2 cellular contexts compared by ENCODE assay signal in the genomic region with DNA sequence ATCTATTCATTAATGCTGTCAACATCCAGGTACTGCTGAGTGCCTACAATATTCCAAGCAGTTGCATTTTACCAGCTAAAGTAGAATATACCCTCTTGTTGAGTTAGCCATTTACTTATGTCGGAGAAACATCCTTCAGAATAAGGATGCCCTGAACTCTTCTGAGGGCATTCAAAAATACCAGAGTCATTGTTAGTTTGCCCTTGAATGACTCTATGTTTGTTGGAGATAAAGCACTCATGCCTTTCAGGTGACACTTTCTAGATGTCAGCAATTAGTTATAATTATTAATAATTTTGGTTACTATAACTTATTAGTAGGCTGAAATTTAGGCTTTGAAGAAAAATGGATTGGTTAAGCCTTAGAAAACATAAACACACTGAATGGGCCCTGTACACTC.
TF ChIP-seq lines count a peak whose summit lies in the region.

No MANE protein-coding gene starts in this region.

TF ChIP-seq in HCT116, 20 proteins besides CTCF, POLR2A, EP300 and RAD21:
- TF ChIP-seq, protein P1, sequence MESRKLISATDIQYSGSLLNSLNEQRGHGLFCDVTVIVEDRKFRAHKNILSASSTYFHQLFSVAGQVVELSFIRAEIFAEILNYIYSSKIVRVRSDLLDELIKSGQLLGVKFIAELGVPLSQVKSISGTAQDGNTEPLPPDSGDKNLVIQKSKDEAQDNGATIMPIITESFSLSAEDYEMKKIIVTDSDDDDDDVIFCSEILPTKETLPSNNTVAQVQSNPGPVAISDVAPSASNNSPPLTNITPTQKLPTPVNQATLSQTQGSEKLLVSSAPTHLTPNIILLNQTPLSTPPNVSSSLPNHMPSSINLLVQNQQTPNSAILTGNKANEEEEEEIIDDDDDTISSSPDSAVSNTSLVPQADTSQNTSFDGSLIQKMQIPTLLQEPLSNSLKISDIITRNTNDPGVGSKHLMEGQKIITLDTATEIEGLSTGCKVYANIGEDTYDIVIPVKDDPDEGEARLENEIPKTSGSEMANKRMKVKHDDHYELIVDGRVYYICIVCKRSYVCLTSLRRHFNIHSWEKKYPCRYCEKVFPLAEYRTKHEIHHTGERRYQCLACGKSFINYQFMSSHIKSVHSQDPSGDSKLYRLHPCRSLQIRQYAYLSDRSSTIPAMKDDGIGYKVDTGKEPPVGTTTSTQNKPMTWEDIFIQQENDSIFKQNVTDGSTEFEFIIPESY (IDR thresholded peaks at IDR 0.05; ENCODE audit: extremely low read depth, insufficient replicate concordance, low read length), result no peak
- no peak for TF ChIP-seq TCF7L2 (IDR thresholded peaks at IDR 0.05; ENCODE audit: borderline replicate concordance, extremely low read depth, insufficient read depth, insufficient read length)
- TF ChIP-seq EGR1 (IDR thresholded peaks at IDR 0.05; ENCODE audit: low read depth), result no peak
- TF ChIP-seq YY1 (IDR thresholded peaks at IDR 0.05; ENCODE audit: extremely low read depth, insufficient replicate concordance, low read depth, low read length), result no peak
- TF ChIP-seq FOSL1 (IDR thresholded peaks at IDR 0.05; ENCODE audit: low read depth), result no peak
- no peak for TF ChIP-seq ZFX (IDR thresholded peaks at IDR 0.05)
- TF ChIP-seq ZNF274 (IDR thresholded peaks at IDR 0.05; ENCODE audit: low read depth, low read length), result no peak
- TF ChIP-seq, protein P2, sequence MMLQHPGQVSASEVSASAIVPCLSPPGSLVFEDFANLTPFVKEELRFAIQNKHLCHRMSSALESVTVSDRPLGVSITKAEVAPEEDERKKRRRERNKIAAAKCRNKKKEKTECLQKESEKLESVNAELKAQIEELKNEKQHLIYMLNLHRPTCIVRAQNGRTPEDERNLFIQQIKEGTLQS (IDR thresholded peaks at IDR 0.05), result no peak
- TF ChIP-seq ELF1 (IDR thresholded peaks at IDR 0.05; ENCODE audit: borderline replicate concordance, low read depth), result no peak
- no peak for TF ChIP-seq SIN3A (IDR thresholded peaks at IDR 0.05; ENCODE audit: low read depth)
- TF ChIP-seq JUND (IDR thresholded peaks at IDR 0.05), result no peak
- TF ChIP-seq EZH2 (IDR thresholded peaks at IDR 0.05), result no peak
- no peak for TF ChIP-seq CBX3 (IDR thresholded peaks at IDR 0.05; ENCODE audit: low read depth)
- no peak for TF ChIP-seq SP1 (IDR thresholded peaks at IDR 0.05; ENCODE audit: low read depth)
- TF ChIP-seq, protein P3, sequence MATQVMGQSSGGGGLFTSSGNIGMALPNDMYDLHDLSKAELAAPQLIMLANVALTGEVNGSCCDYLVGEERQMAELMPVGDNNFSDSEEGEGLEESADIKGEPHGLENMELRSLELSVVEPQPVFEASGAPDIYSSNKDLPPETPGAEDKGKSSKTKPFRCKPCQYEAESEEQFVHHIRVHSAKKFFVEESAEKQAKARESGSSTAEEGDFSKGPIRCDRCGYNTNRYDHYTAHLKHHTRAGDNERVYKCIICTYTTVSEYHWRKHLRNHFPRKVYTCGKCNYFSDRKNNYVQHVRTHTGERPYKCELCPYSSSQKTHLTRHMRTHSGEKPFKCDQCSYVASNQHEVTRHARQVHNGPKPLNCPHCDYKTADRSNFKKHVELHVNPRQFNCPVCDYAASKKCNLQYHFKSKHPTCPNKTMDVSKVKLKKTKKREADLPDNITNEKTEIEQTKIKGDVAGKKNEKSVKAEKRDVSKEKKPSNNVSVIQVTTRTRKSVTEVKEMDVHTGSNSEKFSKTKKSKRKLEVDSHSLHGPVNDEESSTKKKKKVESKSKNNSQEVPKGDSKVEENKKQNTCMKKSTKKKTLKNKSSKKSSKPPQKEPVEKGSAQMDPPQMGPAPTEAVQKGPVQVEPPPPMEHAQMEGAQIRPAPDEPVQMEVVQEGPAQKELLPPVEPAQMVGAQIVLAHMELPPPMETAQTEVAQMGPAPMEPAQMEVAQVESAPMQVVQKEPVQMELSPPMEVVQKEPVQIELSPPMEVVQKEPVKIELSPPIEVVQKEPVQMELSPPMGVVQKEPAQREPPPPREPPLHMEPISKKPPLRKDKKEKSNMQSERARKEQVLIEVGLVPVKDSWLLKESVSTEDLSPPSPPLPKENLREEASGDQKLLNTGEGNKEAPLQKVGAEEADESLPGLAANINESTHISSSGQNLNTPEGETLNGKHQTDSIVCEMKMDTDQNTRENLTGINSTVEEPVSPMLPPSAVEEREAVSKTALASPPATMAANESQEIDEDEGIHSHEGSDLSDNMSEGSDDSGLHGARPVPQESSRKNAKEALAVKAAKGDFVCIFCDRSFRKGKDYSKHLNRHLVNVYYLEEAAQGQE (IDR thresholded peaks at IDR 0.05; ENCODE audit: low read depth), result no peak
- no peak for TF ChIP-seq CEBPB (IDR thresholded peaks at IDR 0.05; ENCODE audit: low read depth)
- no peak for TF ChIP-seq EZH2phosphoT487 (IDR thresholded peaks at IDR 0.05; ENCODE audit: borderline replicate concordance)
- no peak for TF ChIP-seq SRF (IDR thresholded peaks at IDR 0.05; ENCODE audit: low read depth)

TF ChIP-seq in K562, 482 proteins besides CTCF, POLR2A, EP300 and RAD21 (continued from another document and continues in another):
- TF ChIP-seq, protein P4, sequence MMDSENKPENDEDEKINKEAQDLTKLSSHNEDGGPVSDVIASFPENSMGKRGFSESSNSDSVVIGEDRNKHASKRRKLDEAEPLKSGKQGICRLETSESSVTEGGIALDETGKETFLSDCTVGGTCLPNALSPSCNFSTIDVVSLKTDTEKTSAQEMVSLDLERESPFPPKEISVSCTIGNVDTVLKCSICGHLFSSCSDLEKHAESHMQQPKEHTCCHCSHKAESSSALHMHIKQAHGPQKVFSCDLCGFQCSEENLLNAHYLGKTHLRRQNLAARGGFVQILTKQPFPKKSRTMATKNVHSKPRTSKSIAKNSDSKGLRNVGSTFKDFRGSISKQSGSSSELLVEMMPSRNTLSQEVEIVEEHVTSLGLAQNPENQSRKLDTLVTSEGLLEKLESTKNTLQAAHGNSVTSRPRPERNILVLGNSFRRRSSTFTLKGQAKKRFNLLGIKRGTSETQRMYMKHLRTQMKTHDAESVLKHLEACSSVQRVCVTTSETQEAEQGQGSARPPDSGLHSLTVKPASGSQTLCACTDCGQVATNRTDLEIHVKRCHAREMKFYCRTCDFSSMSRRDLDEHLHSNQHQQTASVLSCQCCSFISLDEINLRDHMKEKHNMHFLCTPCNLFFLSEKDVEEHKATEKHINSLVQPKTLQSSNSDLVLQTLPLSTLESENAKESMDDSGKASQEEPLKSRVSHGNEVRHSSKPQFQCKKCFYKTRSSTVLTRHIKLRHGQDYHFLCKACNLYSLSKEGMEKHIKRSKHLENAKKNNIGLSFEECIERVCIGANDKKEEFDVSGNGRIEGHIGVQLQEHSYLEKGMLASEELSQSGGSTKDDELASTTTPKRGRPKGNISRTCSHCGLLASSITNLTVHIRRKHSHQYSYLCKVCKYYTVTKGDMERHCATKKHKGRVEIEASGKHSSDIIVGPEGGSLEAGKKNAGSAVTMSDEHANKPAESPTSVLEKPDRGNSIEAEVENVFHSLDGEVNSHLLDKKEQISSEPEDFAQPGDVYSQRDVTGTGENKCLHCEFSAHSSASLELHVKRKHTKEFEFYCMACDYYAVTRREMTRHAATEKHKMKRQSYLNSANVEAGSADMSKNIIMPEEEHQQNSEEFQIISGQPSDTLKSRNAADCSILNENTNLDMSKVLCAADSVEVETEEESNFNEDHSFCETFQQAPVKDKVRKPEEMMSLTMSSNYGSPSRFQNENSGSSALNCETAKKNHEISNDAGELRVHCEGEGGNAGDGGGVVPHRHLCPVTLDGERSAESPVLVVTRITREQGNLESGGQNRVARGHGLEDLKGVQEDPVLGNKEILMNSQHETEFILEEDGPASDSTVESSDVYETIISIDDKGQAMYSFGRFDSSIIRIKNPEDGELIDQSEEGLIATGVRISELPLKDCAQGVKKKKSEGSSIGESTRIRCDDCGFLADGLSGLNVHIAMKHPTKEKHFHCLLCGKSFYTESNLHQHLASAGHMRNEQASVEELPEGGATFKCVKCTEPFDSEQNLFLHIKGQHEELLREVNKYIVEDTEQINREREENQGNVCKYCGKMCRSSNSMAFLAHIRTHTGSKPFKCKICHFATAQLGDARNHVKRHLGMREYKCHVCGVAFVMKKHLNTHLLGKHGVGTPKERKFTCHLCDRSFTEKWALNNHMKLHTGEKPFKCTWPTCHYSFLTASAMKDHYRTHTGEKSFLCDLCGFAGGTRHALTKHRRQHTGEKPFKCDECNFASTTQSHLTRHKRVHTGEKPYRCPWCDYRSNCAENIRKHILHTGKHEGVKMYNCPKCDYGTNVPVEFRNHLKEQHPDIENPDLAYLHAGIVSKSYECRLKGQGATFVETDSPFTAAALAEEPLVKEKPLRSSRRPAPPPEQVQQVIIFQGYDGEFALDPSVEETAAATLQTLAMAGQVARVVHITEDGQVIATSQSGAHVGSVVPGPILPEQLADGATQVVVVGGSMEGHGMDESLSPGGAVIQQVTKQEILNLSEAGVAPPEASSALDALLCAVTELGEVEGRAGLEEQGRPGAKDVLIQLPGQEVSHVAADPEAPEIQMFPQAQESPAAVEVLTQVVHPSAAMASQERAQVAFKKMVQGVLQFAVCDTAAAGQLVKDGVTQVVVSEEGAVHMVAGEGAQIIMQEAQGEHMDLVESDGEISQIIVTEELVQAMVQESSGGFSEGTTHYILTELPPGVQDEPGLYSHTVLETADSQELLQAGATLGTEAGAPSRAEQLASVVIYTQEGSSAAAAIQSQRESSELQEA (IDR thresholded peaks at IDR 0.05; ENCODE audit: low read depth), result no peak
- TF ChIP-seq TAL1 (IDR thresholded peaks at IDR 0.05) (no peak), GATAD2B (IDR thresholded peaks at IDR 0.05; ENCODE audit: borderline replicate concordance) (no peak), TAF15 (IDR thresholded peaks at IDR 0.05; ENCODE audit: low read depth, low read length) (no peak), NR4A1 (CRISPR knock-in tag; IDR thresholded peaks at IDR 0.05) (no peak), NR4A1 (tag; IDR thresholded peaks at IDR 0.05) (no peak), DACH1 (IDR thresholded peaks at IDR 0.05; ENCODE audit: partially characterized antibody) (no peak), TRIM28 (IDR thresholded peaks at IDR 0.05) (no peak), PTRF (tag; IDR thresholded peaks at IDR 0.05) (0 out of 2 replicates have a peak, but pooled peaks have one; percentile 41), ZNF274 (IDR thresholded peaks at IDR 0.05; ENCODE audit: borderline replicate concordance, low read depth, low read length) (no peak), SMARCA4 (IDR thresholded peaks at IDR 0.05) (0 out of 2 replicates have a peak, but pooled peaks have one; percentile 13), HCFC1 (IDR thresholded peaks at IDR 0.05; ENCODE audit: low read depth, low read length) (no peak)
- TF ChIP-seq, protein P5, sequence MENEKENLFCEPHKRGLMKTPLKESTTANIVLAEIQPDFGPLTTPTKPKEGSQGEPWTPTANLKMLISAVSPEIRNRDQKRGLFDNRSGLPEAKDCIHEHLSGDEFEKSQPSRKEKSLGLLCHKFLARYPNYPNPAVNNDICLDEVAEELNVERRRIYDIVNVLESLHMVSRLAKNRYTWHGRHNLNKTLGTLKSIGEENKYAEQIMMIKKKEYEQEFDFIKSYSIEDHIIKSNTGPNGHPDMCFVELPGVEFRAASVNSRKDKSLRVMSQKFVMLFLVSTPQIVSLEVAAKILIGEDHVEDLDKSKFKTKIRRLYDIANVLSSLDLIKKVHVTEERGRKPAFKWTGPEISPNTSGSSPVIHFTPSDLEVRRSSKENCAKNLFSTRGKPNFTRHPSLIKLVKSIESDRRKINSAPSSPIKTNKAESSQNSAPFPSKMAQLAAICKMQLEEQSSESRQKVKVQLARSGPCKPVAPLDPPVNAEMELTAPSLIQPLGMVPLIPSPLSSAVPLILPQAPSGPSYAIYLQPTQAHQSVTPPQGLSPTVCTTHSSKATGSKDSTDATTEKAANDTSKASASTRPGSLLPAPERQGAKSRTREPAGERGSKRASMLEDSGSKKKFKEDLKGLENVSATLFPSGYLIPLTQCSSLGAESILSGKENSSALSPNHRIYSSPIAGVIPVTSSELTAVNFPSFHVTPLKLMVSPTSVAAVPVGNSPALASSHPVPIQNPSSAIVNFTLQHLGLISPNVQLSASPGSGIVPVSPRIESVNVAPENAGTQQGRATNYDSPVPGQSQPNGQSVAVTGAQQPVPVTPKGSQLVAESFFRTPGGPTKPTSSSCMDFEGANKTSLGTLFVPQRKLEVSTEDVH (IDR thresholded peaks at IDR 0.05; ENCODE audit: low read depth, partially characterized antibody), result no peak
- TF ChIP-seq, protein P6, sequence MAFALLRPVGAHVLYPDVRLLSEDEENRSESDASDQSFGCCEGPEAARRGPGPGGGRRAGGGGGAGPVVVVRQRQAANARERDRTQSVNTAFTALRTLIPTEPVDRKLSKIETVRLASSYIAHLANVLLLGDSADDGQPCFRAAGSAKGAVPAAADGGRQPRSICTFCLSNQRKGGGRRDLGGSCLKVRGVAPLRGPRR (CRISPR knock-in tag; IDR thresholded peaks at IDR 0.05), result no peak
- TF ChIP-seq, protein P7, sequence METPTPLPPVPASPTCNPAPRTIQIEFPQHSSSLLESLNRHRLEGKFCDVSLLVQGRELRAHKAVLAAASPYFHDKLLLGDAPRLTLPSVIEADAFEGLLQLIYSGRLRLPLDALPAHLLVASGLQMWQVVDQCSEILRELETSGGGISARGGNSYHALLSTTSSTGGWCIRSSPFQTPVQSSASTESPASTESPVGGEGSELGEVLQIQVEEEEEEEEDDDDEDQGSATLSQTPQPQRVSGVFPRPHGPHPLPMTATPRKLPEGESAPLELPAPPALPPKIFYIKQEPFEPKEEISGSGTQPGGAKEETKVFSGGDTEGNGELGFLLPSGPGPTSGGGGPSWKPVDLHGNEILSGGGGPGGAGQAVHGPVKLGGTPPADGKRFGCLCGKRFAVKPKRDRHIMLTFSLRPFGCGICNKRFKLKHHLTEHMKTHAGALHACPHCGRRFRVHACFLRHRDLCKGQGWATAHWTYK (CRISPR knock-in tag; IDR thresholded peaks at IDR 0.05), result no peak
- TF ChIP-seq, protein P8, sequence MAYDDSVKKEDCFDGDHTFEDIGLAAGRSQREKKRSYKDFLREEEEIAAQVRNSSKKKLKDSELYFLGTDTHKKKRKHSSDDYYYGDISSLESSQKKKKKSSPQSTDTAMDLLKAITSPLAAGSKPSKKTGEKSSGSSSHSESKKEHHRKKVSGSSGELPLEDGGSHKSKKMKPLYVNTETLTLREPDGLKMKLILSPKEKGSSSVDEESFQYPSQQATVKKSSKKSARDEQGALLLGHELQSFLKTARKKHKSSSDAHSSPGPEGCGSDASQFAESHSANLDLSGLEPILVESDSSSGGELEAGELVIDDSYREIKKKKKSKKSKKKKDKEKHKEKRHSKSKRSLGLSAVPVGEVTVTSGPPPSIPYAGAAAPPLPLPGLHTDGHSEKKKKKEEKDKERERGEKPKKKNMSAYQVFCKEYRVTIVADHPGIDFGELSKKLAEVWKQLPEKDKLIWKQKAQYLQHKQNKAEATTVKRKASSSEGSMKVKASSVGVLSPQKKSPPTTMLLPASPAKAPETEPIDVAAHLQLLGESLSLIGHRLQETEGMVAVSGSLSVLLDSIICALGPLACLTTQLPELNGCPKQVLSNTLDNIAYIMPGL (CRISPR knock-in tag; IDR thresholded peaks at IDR 0.05), result no peak
